In the genomic region with DNA sequence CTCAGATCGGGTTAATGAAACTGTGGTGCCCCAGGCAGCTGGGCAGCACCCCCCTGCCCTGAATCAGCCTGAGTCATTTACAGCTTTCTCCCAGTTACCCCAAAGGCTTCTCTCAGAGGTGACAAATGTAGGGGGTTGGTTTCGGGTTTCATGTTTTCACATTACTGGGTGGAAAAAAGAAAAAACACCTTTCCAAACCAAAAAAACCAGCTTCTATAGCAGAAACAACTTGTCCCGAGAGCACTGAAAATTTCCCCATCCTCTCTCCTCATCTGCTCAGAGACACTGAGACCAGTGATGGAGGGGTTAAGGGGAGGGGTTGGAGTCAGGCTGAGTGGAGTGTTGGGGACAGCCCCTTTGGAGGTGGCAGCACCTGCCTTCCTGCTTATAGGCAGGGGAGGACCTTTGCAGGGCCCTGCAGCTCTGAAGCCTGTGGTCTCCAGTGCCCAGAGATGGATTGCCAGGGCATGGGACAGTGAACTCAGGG, we compare ENCODE assay signal across 1 cellular context.
TF ChIP-seq lines count a peak whose summit lies in the region.

No MANE protein-coding gene starts in this region.

TF ChIP-seq in HepG2, 621 proteins besides CTCF, POLR2A, EP300 and RAD21:
- TF ChIP-seq FOXA3 (CRISPR knock-in tag; IDR thresholded peaks at IDR 0.05) (no peak), ATF7-NPFF (CRISPR knock-in tag; IDR thresholded peaks at IDR 0.05; ENCODE audit: low read depth) (no peak), AKAP8 (CRISPR knock-in tag; IDR thresholded peaks at IDR 0.05) (no peak), ZNF3 (CRISPR knock-in tag; IDR thresholded peaks at IDR 0.05) (no peak), HNRNPK (IDR thresholded peaks at IDR 0.05; ENCODE audit: low read depth, low read length, poor library complexity, severe bottlenecking) (no peak), ZNF468 (CRISPR knock-in tag; IDR thresholded peaks at IDR 0.05) (no peak), CBX1 (IDR thresholded peaks at IDR 0.05; ENCODE audit: low read depth) (no peak), ZNF552 (CRISPR knock-in tag; IDR thresholded peaks at IDR 0.05; ENCODE audit: borderline replicate concordance) (no peak), ZNF737 (CRISPR knock-in tag; IDR thresholded peaks at IDR 0.05; ENCODE audit: borderline replicate concordance) (no peak), SNAI1 (CRISPR knock-in tag; IDR thresholded peaks at IDR 0.05; ENCODE audit: borderline replicate concordance) (no peak), ZMYM4 (CRISPR knock-in tag; IDR thresholded peaks at IDR 0.05) (no peak), HNF4G (IDR thresholded peaks at IDR 0.05; ENCODE audit: borderline replicate concordance, low read depth, low read length) (no peak), HNF4G (CRISPR knock-in tag; IDR thresholded peaks at IDR 0.05; ENCODE audit: borderline replicate concordance, low read depth) (no peak), MAFF (IDR thresholded peaks at IDR 0.05; ENCODE audit: low read depth, low read length) (no peak), ZNF678 (CRISPR knock-in tag; IDR thresholded peaks at IDR 0.05) (no peak), TCF7 (IDR thresholded peaks at IDR 0.05; ENCODE audit: low read depth) (no peak)
- TF ChIP-seq, protein P1, sequence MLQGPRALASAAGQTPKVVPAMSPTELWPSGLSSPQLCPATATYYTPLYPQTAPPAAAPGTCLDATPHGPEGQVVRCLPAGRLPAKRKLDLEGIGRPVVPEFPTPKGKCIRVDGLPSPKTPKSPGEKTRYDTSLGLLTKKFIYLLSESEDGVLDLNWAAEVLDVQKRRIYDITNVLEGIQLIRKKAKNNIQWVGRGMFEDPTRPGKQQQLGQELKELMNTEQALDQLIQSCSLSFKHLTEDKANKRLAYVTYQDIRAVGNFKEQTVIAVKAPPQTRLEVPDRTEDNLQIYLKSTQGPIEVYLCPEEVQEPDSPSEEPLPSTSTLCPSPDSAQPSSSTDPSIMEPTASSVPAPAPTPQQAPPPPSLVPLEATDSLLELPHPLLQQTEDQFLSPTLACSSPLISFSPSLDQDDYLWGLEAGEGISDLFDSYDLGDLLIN (CRISPR knock-in tag; IDR thresholded peaks at IDR 0.05; ENCODE audit: borderline replicate concordance): no peak
